2 cellular contexts compared by ENCODE assay signal in genomic region chr11:69140635-69141034, GRCh38.
TF ChIP-seq lines count a peak whose summit lies in the region.

No MANE protein-coding gene starts in this region.

TF ChIP-seq in HepG2, 621 proteins besides CTCF, POLR2A, EP300 and RAD21 (continued from another document):
- TF ChIP-seq CEBPB (IDR thresholded peaks at IDR 0.05; ENCODE audit: borderline replicate concordance, low read depth, low read length), result peak; percentile 40
TF ChIP-seq in HepG2: peak in this region for 1.

TF ChIP-seq in WTC11, 78 proteins besides CTCF, POLR2A, EP300 and RAD21 (continued from another document):
- no peak for TF ChIP-seq ZBTB43 (CRISPR knock-in tag; IDR thresholded peaks at IDR 0.05)
- TF ChIP-seq JAZF1 (CRISPR knock-in tag; IDR thresholded peaks at IDR 0.05), result no peak
- no peak for TF ChIP-seq ATF2 (CRISPR knock-in tag; IDR thresholded peaks at IDR 0.05; ENCODE audit: borderline replicate concordance, low read depth)
- TF ChIP-seq KAT7 (CRISPR knock-in tag; IDR thresholded peaks at IDR 0.05; ENCODE audit: borderline replicate concordance), result no peak
- TF ChIP-seq ATF3 (CRISPR knock-in tag; conservative IDR thresholded peaks at IDR 0.05), result no peak
- TF ChIP-seq NR1H2 (CRISPR knock-in tag; IDR thresholded peaks at IDR 0.05), result no peak
- TF ChIP-seq ZNF671 (CRISPR knock-in tag; IDR thresholded peaks at IDR 0.05), result no peak
- TF ChIP-seq MYBL2 (CRISPR knock-in tag; IDR thresholded peaks at IDR 0.05), result no peak
- TF ChIP-seq ZNF532 (CRISPR knock-in tag; IDR thresholded peaks at IDR 0.05; ENCODE audit: borderline replicate concordance), result no peak
- TF ChIP-seq EMX1 (CRISPR knock-in tag; IDR thresholded peaks at IDR 0.05), result no peak
- no peak for TF ChIP-seq USF2 (CRISPR knock-in tag; IDR thresholded peaks at IDR 0.05)
- no peak for TF ChIP-seq FOXP4 (CRISPR knock-in tag; IDR thresholded peaks at IDR 0.05)
- TF ChIP-seq NR2C2 (CRISPR knock-in tag; IDR thresholded peaks at IDR 0.05), result no peak
- TF ChIP-seq E2F4 (CRISPR knock-in tag; IDR thresholded peaks at IDR 0.05; ENCODE audit: borderline replicate concordance, low read depth), result no peak
- no peak for TF ChIP-seq GRHL2 (CRISPR knock-in tag; IDR thresholded peaks at IDR 0.05; ENCODE audit: insufficient replicate concordance, severe bottlenecking)
- no peak for TF ChIP-seq FOXK1 (CRISPR knock-in tag; IDR thresholded peaks at IDR 0.05)
- TF ChIP-seq JUN (CRISPR knock-in tag; IDR thresholded peaks at IDR 0.05), result no peak
